ENCODE assay signal across 10 cellular contexts in genomic region chr16:919658-920631, GRCh38. TPM values are rescaled to one million over a fixed set of nuclear protein-coding genes. Genes with fewer than 3 reads are reported as not detected.
DNase-seq lines count a peak whose midpoint lies in the region; ATAC-seq and TF ChIP-seq lines count a peak whose summit lies in the region.
"Had no signal": no experiment of that assay in that cellular context is flagged by ENCODE, and none has a peak within 500 bp of the region (broad histone marks: within the 10 kb centered on the region; RNA-seq: fewer than 3 reads in every experiment).

No MANE protein-coding gene starts in this region.

- H3K27me3 ChIP-seq in RWPE2 (ENCODE audit: insufficient read depth, poor library complexity, severe bottlenecking) (no peaks in the 10 kb centered on the region), gastroesophageal sphincter (no peaks in the 10 kb centered on the region), neural progenitor cell (no peaks in the 10 kb centered on the region), MG63 (no peaks in the 10 kb centered on the region)
- H3K27me3 ChIP-seq: right lobe of liver had no signal

- no peak for TF ChIP-seq EP300 in gastroesophageal sphincter (IDR thresholded peaks at IDR 0.05)

- H3K27ac Mint-ChIP-seq in neural progenitor cell (peak overlapping the region; percentile 91), type B pancreatic cell (no peak overlapping the region)
- H3K27ac Mint-ChIP-seq: activated T-cell treated with anti-CD3 and anti-CD28 coated beads, Interleukin-2, amount 50 U/mL, for 24 hours had no signal

- H3K9me3 ChIP-seq in RWPE2 (ENCODE audit: severe bottlenecking) (no peaks in the 10 kb centered on the region), gastroesophageal sphincter (no peaks in the 10 kb centered on the region), neural progenitor cell (ENCODE audit: low read depth) (no peaks in the 10 kb centered on the region), MG63 (peaks cover 7% of the 10 kb centered on the region; the same call in 1 of the 2 replicates)
- H3K9me3 ChIP-seq: right lobe of liver had no signal

- H3K36me3 Mint-ChIP-seq in neural progenitor cell (peaks cover 34% of the 10 kb centered on the region), type B pancreatic cell (peaks cover 18% of the 10 kb centered on the region)

- DNase-seq in RWPE2 (ENCODE audit: low spot score), result peak; percentile 53
- no peak for DNase-seq in neural progenitor cell (ENCODE audit: low spot score)
- DNase-seq in type B pancreatic cell (ENCODE audit: extremely low spot score, unreplicated experiment), result no peak
- DNase-seq in MG63, result no peak
- DNase-seq in COLO829 (ENCODE audit: low spot score), result no peak
- DNase-seq: activated T-cell treated with anti-CD3 and anti-CD28 coated beads, Interleukin-2, amount 50 U/mL, for 24 hours; effector CD8-positive, alpha-beta T cell had no signal

- no peaks in the 10 kb centered on the region for H3F3A ChIP-seq in neural progenitor cell (ENCODE audit: low read depth)

- H3K4me2 ChIP-seq in neural progenitor cell, result no peak overlapping the region

- TF ChIP-seq CTCF in RWPE2 (IDR thresholded peaks at IDR 0.05; ENCODE audit: poor library complexity, severe bottlenecking), result no peak
- TF ChIP-seq CTCF in gastroesophageal sphincter (IDR thresholded peaks at IDR 0.05), result no peak
- no peak for TF ChIP-seq CTCF in neural progenitor cell (IDR thresholded peaks at IDR 0.05)
- no peak for TF ChIP-seq CTCF in type B pancreatic cell (conservative IDR thresholded peaks at IDR 0.05)

- H3K27ac ChIP-seq in RWPE2 (ENCODE audit: poor library complexity, severe bottlenecking), result no peak overlapping the region
- H3K27ac ChIP-seq in gastroesophageal sphincter, result peak overlapping the region in 2 of 4 donors; percentile 64 to 65
- no peak overlapping the region for H3K27ac ChIP-seq in neural progenitor cell
- H3K27ac ChIP-seq: right lobe of liver had no signal

- no peak for TF ChIP-seq POLR2A in gastroesophageal sphincter (IDR thresholded peaks at IDR 0.05)

- H3K27me3 Mint-ChIP-seq in neural progenitor cell (ENCODE audit: insufficient read depth, low read depth), result peaks cover 2% of the 10 kb centered on the region
- no peaks in the 10 kb centered on the region for H3K27me3 Mint-ChIP-seq in type B pancreatic cell
- H3K27me3 Mint-ChIP-seq: activated T-cell treated with anti-CD3 and anti-CD28 coated beads, Interleukin-2, amount 50 U/mL, for 24 hours had no signal

- no peaks in the 10 kb centered on the region for H3K79me2 ChIP-seq in neural progenitor cell (ENCODE audit: low read depth)

- H3K9me3 Mint-ChIP-seq in neural progenitor cell (peaks cover 10% of the 10 kb centered on the region), type B pancreatic cell (no peaks in the 10 kb centered on the region)
- H3K9me3 Mint-ChIP-seq: activated T-cell treated with anti-CD3 and anti-CD28 coated beads, Interleukin-2, amount 50 U/mL, for 24 hours had no signal

- 33 to 55% methylated on average over 1 to 11 of the region's 37 CpGs for WGBS in gastroesophageal sphincter (ENCODE audit: low coverage in 1 of 2), 2 donors

- H3K4me3 Mint-ChIP-seq in neural progenitor cell (peak overlapping the region; percentile 19), type B pancreatic cell (peak overlapping the region; percentile 14)
- H3K4me3 Mint-ChIP-seq: activated T-cell treated with anti-CD3 and anti-CD28 coated beads, Interleukin-2, amount 50 U/mL, for 24 hours had no signal

- H4K20me1 ChIP-seq in neural progenitor cell (ENCODE audit: low read depth), result no peaks in the 10 kb centered on the region

- H3K36me3 ChIP-seq in RWPE2 (ENCODE audit: low read depth) (no peaks in the 10 kb centered on the region), gastroesophageal sphincter (peaks cover 0 to 56% of the 10 kb centered on the region in 2 donors), neural progenitor cell (no peaks in the 10 kb centered on the region), MG63 (no peaks in the 10 kb centered on the region)
- H3K36me3 ChIP-seq: right lobe of liver had no signal

- no peak overlapping the region for H3K9ac ChIP-seq in neural progenitor cell

- ATAC-seq in RWPE2 (ENCODE audit: low read depth), result no peak
- ATAC-seq in gastroesophageal sphincter, result peak; percentile 50
- no peak for ATAC-seq in GM19455 (IDR thresholded peaks at IDR 0.05; ENCODE audit: unreplicated experiment)

- no peak overlapping the region for H2AFZ ChIP-seq in neural progenitor cell (replicated peaks)

- H3K4me1 Mint-ChIP-seq in neural progenitor cell (peaks cover 25% of the 10 kb centered on the region), type B pancreatic cell (ENCODE audit: unreplicated experiment) (peaks cover 23% of the 10 kb centered on the region)

- no peak overlapping the region for H3K4me3 ChIP-seq in RWPE2 (ENCODE audit: severe bottlenecking)
- H3K4me3 ChIP-seq in gastroesophageal sphincter, result no peak overlapping the region
- no peak overlapping the region for H3K4me3 ChIP-seq in neural progenitor cell
- no peak overlapping the region for H3K4me3 ChIP-seq in MG63
- H3K4me3 ChIP-seq: right lobe of liver had no signal

- H3K4me1 ChIP-seq in RWPE2 (ENCODE audit: insufficient read depth, poor library complexity, severe bottlenecking) (no peaks in the 10 kb centered on the region), gastroesophageal sphincter (peaks cover 0 to 14% (median 4%) of the 10 kb centered on the region in 3 donors), neural progenitor cell (peaks cover 3% of the 10 kb centered on the region)
- H3K4me1 ChIP-seq: right lobe of liver had no signal

RNA-seq across cellular contexts. Expression of gene LMF1, which starts 50.8 kb away (rescaled TPM):
- total RNA-seq in gastroesophageal sphincter (10 to 100 TPM; 13.7 to 57.3 (median 20.9) TPM), neural progenitor cell (ENCODE audit: low replicate concordance) (3.4 and 26.8 TPM in 2 replicates), type B pancreatic cell (ENCODE audit: low replicate concordance) (20.8 and 21.4 TPM in 2 replicates)
- 8.8 and 11.1 TPM in 2 replicates for total RNA-seq in MG63 (2014; rRNA removed; shearing (Covaris generic); ENCODE audit: low replicate concordance)
